In genomic region chr2:8004250-8004681, GRCh38 we compare ENCODE assay signal across 1 cellular context.
TF ChIP-seq lines count a peak whose summit lies in the region.

No MANE protein-coding gene starts in this region.

TF ChIP-seq in K562, 482 proteins besides CTCF, POLR2A, EP300 and RAD21 (continued from another document and continues in another):
- TF ChIP-seq RERE (CRISPR knock-in tag; IDR thresholded peaks at IDR 0.05; ENCODE audit: borderline replicate concordance) (no peak), PML (IDR thresholded peaks at IDR 0.05; ENCODE audit: low read length) (peak; percentile 84), BRD9 (IDR thresholded peaks at IDR 0.05; ENCODE audit: low read depth, partially characterized antibody) (no peak), ZFX (CRISPR knock-in tag; IDR thresholded peaks at IDR 0.05) (no peak), CC2D1A (IDR thresholded peaks at IDR 0.05) (peak; percentile 68; the same call in 1 of the 2 replicates), KLF10 (CRISPR knock-in tag; IDR thresholded peaks at IDR 0.05) (no peak), CTCFL (IDR thresholded peaks at IDR 0.05; ENCODE audit: borderline replicate concordance, insufficient read depth, low read depth, low read length, poor library complexity, severe bottlenecking) (no peak), ELK3 (CRISPR knock-in tag; IDR thresholded peaks at IDR 0.05) (no peak), ESRRB (CRISPR knock-in tag; IDR thresholded peaks at IDR 0.05; ENCODE audit: borderline replicate concordance) (no peak), ZBTB40 (IDR thresholded peaks at IDR 0.05) (no peak), ZBTB40 (CRISPR knock-in tag; IDR thresholded peaks at IDR 0.05) (no peak), MTF1 (CRISPR knock-in tag; IDR thresholded peaks at IDR 0.05; ENCODE audit: borderline replicate concordance) (no peak), U2AF1 (optimal IDR thresholded peaks at IDR 0.05; ENCODE audit: low read depth, low read length) (no peak), NFATC3 (IDR thresholded peaks at IDR 0.05) (no peak), ZMIZ1 (IDR thresholded peaks at IDR 0.05; ENCODE audit: low read depth in 2 of 2, low read length in 2 of 2) (peak in 1 of 2 experiments; percentile 71; a peak in 1 of 4 replicates), TCF3 (CRISPR knock-in tag; IDR thresholded peaks at IDR 0.05) (peak; percentile 94), ZBTB12 (CRISPR knock-in tag; IDR thresholded peaks at IDR 0.05) (peak; percentile 93), TOE1 (IDR thresholded peaks at IDR 0.05; ENCODE audit: borderline replicate concordance) (no peak), TOE1 (CRISPR knock-in tag; IDR thresholded peaks at IDR 0.05; ENCODE audit: borderline replicate concordance, low read depth) (no peak), MAFG (tag; conservative IDR thresholded peaks at IDR 0.05) (no peak), ZNF280B (CRISPR knock-in tag; IDR thresholded peaks at IDR 0.05) (no peak), KAT2B (IDR thresholded peaks at IDR 0.05; ENCODE audit: low read depth, low read length) (no peak), ZFP91 (CRISPR knock-in tag; IDR thresholded peaks at IDR 0.05) (no peak), SP1 (CRISPR knock-in tag; IDR thresholded peaks at IDR 0.05) (no peak), CREM (IDR thresholded peaks at IDR 0.05; ENCODE audit: low read depth) (peak; percentile 98)
